24 cellular contexts compared by ENCODE assay signal in the genomic region with DNA sequence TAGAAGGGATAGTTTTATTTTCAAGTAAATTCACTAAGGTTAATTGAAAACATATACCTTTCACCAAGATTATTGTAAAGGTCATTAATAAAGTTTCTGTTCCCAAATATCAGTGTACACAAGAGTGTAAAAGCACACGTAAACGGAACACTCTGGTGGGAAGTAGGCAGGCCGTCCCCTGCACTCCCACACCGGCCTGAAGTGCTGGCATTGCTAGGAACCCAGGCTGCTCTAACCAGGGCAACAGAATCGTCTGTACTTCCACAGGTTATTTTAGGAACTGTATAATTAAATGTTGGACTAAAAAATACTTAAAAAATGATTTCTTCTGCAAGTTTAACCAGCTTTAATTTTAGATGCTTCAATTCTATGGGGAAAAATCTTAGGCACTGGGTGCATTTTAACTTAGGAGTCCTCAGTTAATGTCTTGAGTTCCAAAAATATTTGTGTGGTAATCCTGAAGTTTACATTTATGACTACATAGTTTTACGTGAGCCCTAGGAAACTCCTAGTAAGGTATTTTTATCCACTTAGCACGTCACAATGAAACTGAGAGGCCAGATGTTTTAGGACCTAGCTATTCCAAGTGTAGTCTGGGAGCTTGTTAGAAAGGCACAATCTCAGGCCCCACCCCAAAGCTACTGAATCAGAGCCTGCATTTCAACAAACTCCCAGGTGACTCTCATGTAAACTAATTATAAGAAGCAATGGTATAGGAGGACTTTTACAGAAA. TPM values are rescaled to one million over a fixed set of nuclear protein-coding genes. Genes with fewer than 3 reads are reported as not detected.
DNase-seq lines count a peak whose midpoint lies in the region; ATAC-seq and TF ChIP-seq lines count a peak whose summit lies in the region.
"Had no signal": no experiment of that assay in that cellular context is flagged by ENCODE, and none has a peak within 500 bp of the region (broad histone marks: within the 10 kb centered on the region; RNA-seq: fewer than 3 reads in every experiment).

No MANE protein-coding gene starts in this region.

- no peaks in the 10 kb centered on the region for H3K9me3 Mint-ChIP-seq in nephron progenitor cell
- no peaks in the 10 kb centered on the region for H3K9me3 Mint-ChIP-seq in activated CD4-positive, alpha-beta memory T cell treated with anti-CD3 and anti-CD28 coated beads, Interleukin-2, amount 10 ng/mL, durations not matched to agents 7 days and 5 days
- H3K9me3 Mint-ChIP-seq: CD14-positive monocyte, HFFc6, naive B cell had no signal

- H3K9me1 ChIP-seq in IMR-90 (ENCODE audit: insufficient read depth, low read length), result peaks cover 2% of the 10 kb centered on the region; the same call in 1 of the 2 replicates

- CTCF ChIA-PET in BJ (lab: Yijun Ruan, JAX) (interaction anchor here (0.7 to 0.9 kb wide), 4 partner anchors 13 to 27 kb away, joined by 3 to 4 read pairs (median 3); no protein-coding TSS in a partner anchor), IMR-90 (lab: Yijun Ruan, JAX) (interaction anchor here (0.6 kb wide), 1 partner anchor 25 kb away, joined by 7 read pairs; no protein-coding TSS in a partner anchor)
- CTCF ChIA-PET in activated CD4-positive, alpha-beta memory T cell treated with anti-CD3 and anti-CD28 coated beads, Interleukin-2, amount 10 ng/mL, durations not matched to agents 7 days and 5 days (lab: Charles Lee), result interaction anchor here (0.7 to 1.5 kb wide), 2 partner anchors 27 to 226 kb away, joined by 5 to 6 read pairs; no protein-coding TSS in a partner anchor

- H2AK5ac ChIP-seq in IMR-90 (ENCODE audit: low read depth, low read length), result no peak overlapping the region

- no peak overlapping the region for H3K23ac ChIP-seq in IMR-90 (ENCODE audit: low read depth, low read length)

- H3K27me3 ChIP-seq in BJ (ENCODE audit: control insufficient read depth, insufficient read depth, low read length) (no peaks in the 10 kb centered on the region), IMR-90 (ENCODE audit: control insufficient read depth, insufficient read depth, low read length) (no peaks in the 10 kb centered on the region)

- H2BK5ac ChIP-seq in IMR-90 (ENCODE audit: low read depth, low read length, poor library complexity, severe bottlenecking), result no peak overlapping the region

- no peak overlapping the region for H4K5ac ChIP-seq in IMR-90 (ENCODE audit: low read depth, low read length)

- H3K4me3 ChIP-seq in BJ (ENCODE audit: low read depth, low read length), result no peak overlapping the region
- no peak overlapping the region for H3K4me3 ChIP-seq in IMR-90 (ENCODE audit: insufficient read depth, low read depth, low read length)
- H3K4me3 ChIP-seq: SK-N-MC had no signal

- H3K4me2 ChIP-seq in IMR-90 (ENCODE audit: low read depth, low read length), result no peak overlapping the region

- peaks cover 3% of the 10 kb centered on the region for H3K4me1 ChIP-seq in IMR-90 (ENCODE audit: control insufficient read depth, insufficient read depth, low read length)

- H3K36me3 ChIP-seq in BJ (ENCODE audit: control insufficient read depth, insufficient read depth, low read length), result peaks cover 3% of the 10 kb centered on the region
- H3K36me3 ChIP-seq in IMR-90 (ENCODE audit: control insufficient read depth, insufficient read depth, low read length), result peaks cover 27% of the 10 kb centered on the region

- 100% methylated on average over 2 of the region's 7 CpGs; no CpG with 5 or more reads in 1 of the 2 experiments for WGBS in IMR-90 (ENCODE audit: extremely low coverage in 2 of 2, insufficient read length in 1 of 2), 2 experiments

- H4K91ac ChIP-seq in IMR-90 (ENCODE audit: insufficient read depth, low read depth, low read length), result no peak overlapping the region

- peak overlapping the region; percentile 32 for H3K27ac Mint-ChIP-seq in nephron progenitor cell
- no peak overlapping the region for H3K27ac Mint-ChIP-seq in activated CD4-positive, alpha-beta memory T cell treated with anti-CD3 and anti-CD28 coated beads, Interleukin-2, amount 10 ng/mL, durations not matched to agents 7 days and 5 days
- H3K27ac Mint-ChIP-seq: HFFc6, naive B cell had no signal

- H3K14ac ChIP-seq in IMR-90 (replicated peaks; ENCODE audit: low read depth, low read length), result no peak overlapping the region

- no peak overlapping the region for H3K18ac ChIP-seq in IMR-90 (ENCODE audit: low read depth, low read length)

- H3K27me3 Mint-ChIP-seq in nephron progenitor cell (ENCODE audit: low read depth, poor library complexity), result no peaks in the 10 kb centered on the region
- H3K27me3 Mint-ChIP-seq in activated CD4-positive, alpha-beta memory T cell treated with anti-CD3 and anti-CD28 coated beads, Interleukin-2, amount 10 ng/mL, durations not matched to agents 7 days and 5 days, result no peaks in the 10 kb centered on the region
- H3K27me3 Mint-ChIP-seq: naive B cell had no signal

- no TSS peak for BruUV-seq in IMR-90 (replicated peaks; lab: Mats Ljungman, UMichigan)

- H3K56ac ChIP-seq in IMR-90 (ENCODE audit: extremely low read depth, insufficient read depth, low read length), result no peak overlapping the region

- peaks cover 57% of the 10 kb centered on the region for H3K36me3 Mint-ChIP-seq in nephron progenitor cell (ENCODE audit: low read depth)
- H3K36me3 Mint-ChIP-seq in activated CD4-positive, alpha-beta memory T cell treated with anti-CD3 and anti-CD28 coated beads, Interleukin-2, amount 10 ng/mL, durations not matched to agents 7 days and 5 days (ENCODE audit: low read depth), result peaks cover 12% of the 10 kb centered on the region
- H3K36me3 Mint-ChIP-seq: naive B cell had no signal

- no peak for TF ChIP-seq POLR2A in IMR-90 (IDR thresholded peaks at IDR 0.05; ENCODE audit: low read depth, low read length)

- ATAC-seq in IMR-90 (ENCODE audit: low read depth) (peak; percentile 89), HG02981 (IDR thresholded peaks at IDR 0.05; ENCODE audit: unreplicated experiment) (no peak), HG03095 (IDR thresholded peaks at IDR 0.05; ENCODE audit: unreplicated experiment) (no peak)
- ATAC-seq: esophagus mucosa, right cardiac atrium had no signal

- H4K20me1 ChIP-seq in IMR-90 (ENCODE audit: insufficient read depth, low read length), result no peaks in the 10 kb centered on the region; the same call in 1 of the 2 replicates

- no peak overlapping the region for H2AK9ac ChIP-seq in IMR-90 (replicated peaks; ENCODE audit: low read depth, low read length, poor library complexity)

- TF ChIP-seq CTCF in BJ (IDR thresholded peaks at IDR 0.05; ENCODE audit: insufficient read depth, low read depth, low read length), result no peak
- TF ChIP-seq CTCF in IMR-90 (conservative IDR thresholded peaks at IDR 0.05; ENCODE audit: low read depth, low read length), result no peak
- TF ChIP-seq CTCF in nephron progenitor cell (IDR thresholded peaks at IDR 0.05), result no peak

- no peak overlapping the region for H4K8ac ChIP-seq in IMR-90 (ENCODE audit: low read depth in 2 of 2, low read length in 2 of 2)

- H3K4ac ChIP-seq in IMR-90 (ENCODE audit: low read depth, low read length), result no peak overlapping the region

- H3K9me3 ChIP-seq in IMR-90 (ENCODE audit: control insufficient read depth, insufficient read depth, low read length), result no peaks in the 10 kb centered on the region

- H2BK20ac ChIP-seq in IMR-90 (ENCODE audit: low read depth, low read length), result no peak overlapping the region

- peaks cover 7 to 17% of the 10 kb centered on the region in 2 experiments; a peak in 3 of 4 replicates for H3K79me1 ChIP-seq in IMR-90 (ENCODE audit: low read depth in 1 of 2, low read length in 2 of 2)

- no peak overlapping the region for H3K9ac ChIP-seq in IMR-90 (ENCODE audit: low read depth, low read length)

- H2BK120ac ChIP-seq in IMR-90 (ENCODE audit: low read depth, low read length), result no peak overlapping the region

- peaks cover 4% of the 10 kb centered on the region for H3K4me1 Mint-ChIP-seq in nephron progenitor cell
- no peaks in the 10 kb centered on the region for H3K4me1 Mint-ChIP-seq in activated CD4-positive, alpha-beta memory T cell treated with anti-CD3 and anti-CD28 coated beads, Interleukin-2, amount 10 ng/mL, durations not matched to agents 7 days and 5 days
- H3K4me1 Mint-ChIP-seq: naive B cell had no signal

- DNase-seq in BJ (ENCODE audit: low read depth), result peak; percentile 46
- DNase-seq in IMR-90, result peak; percentile 87
- DNase-seq in dedifferentiated amniotic fluid mesenchymal stem cell (ENCODE audit: extremely low spot score), result peak; percentile 22
- no peak for DNase-seq in nephron progenitor cell
- no peak for DNase-seq in activated CD4-positive, alpha-beta memory T cell treated with anti-CD3 and anti-CD28 coated beads, Interleukin-2, amount 10 ng/mL, durations not matched to agents 7 days and 5 days
- DNase-seq in NCI-H2029 treated with DMSO at 0.1 percent for 48 hours (lab: John Stamatoyannopoulos, UW), result no peak
- DNase-seq: activated CD4-positive, alpha-beta T cell treated with anti-CD3 and anti-CD28 coated beads for 4 hours; activated naive CD4-positive, alpha-beta T cell treated with anti-CD3 and anti-CD28 coated beads, Interleukin-2, amount 50 U/mL, for 16 hours; effector CD8-positive, alpha-beta T cell; HFFc6; kidney; naive B cell; NCI-H1092 treated with DMSO at 0.1 percent for 48 hours; NCI-H2029; NCI-H524; right cardiac atrium; RPMI8226; stimulated activated CD4-positive, alpha-beta T cell treated with anti-CD3 and anti-CD28 coated beads, Interleukin-15, amount 100 ng/mL, for 24 hours; T-helper 2 cell had no signal

- no peak overlapping the region for H2BK15ac ChIP-seq in IMR-90 (ENCODE audit: low read depth, low read length)

- TF ChIP-seq RAD21 in IMR-90 (IDR thresholded peaks at IDR 0.05; ENCODE audit: low read length), result no peak

- in situ Hi-C loops in IMR-90 (cut with MboI; ENCODE audit: low sequenced_read_pairs), result no loop called here

- intact Hi-C loops in IMR-90 (cut with micrococcal nuclease), result no loop called here

- POLR2A ChIA-PET in BJ (lab: Charles Lee), result interaction anchor here (0.6 kb wide), 1 partner anchor 1406 kb away, joined by 3 read pairs; no protein-coding TSS in a partner anchor
- POLR2A ChIA-PET in IMR-90 (lab: Charles Lee; ENCODE audit: unreplicated experiment), result no interaction called here
- POLR2A ChIA-PET in activated CD4-positive, alpha-beta memory T cell treated with anti-CD3 and anti-CD28 coated beads, Interleukin-2, amount 10 ng/mL, durations not matched to agents 7 days and 5 days (lab: Charles Lee), result no interaction called here

- H3K4me3 Mint-ChIP-seq in nephron progenitor cell, result no peak overlapping the region
- H3K4me3 Mint-ChIP-seq in activated CD4-positive, alpha-beta memory T cell treated with anti-CD3 and anti-CD28 coated beads, Interleukin-2, amount 10 ng/mL, durations not matched to agents 7 days and 5 days, result no peak overlapping the region
- H3K4me3 Mint-ChIP-seq: CD14-positive monocyte, HFFc6, naive B cell had no signal

- H3K27ac ChIP-seq in IMR-90 (ENCODE audit: insufficient read depth, low read length), result peak overlapping the region; percentile 52; the same call in 1 of the 2 replicates
- H3K27ac ChIP-seq: SK-N-MC had no signal

- H2AFZ ChIP-seq in IMR-90 (replicated peaks; ENCODE audit: low read length, poor library complexity), result no peak overlapping the region

- dilution Hi-C loops in IMR-90 (cut with HindIII; ENCODE audit: low sequenced_read_pairs, unreplicated experiment), result no loop called here

RNA-seq across cellular contexts. Expression of a gene that starts 31.2 kb away (rescaled TPM):
- polyA plus RNA-seq in BJ (2011; rRNA removed) (7.3 and 13.2 TPM in 2 replicates), IMR-90 (2012; rRNA removed) (9.6 and 11.2 TPM in 2 replicates)
- 7.9 and 13.6 TPM in 2 replicates for polyA minus RNA-seq in BJ (2011; rRNA and poly(A)+ RNA removed)
- 13.4 and 26.1 TPM in 2 replicates for total RNA-seq in IMR-90 (2012; rRNA removed)
- 2.9 and 4.4 TPM in 2 replicates for polyA plus RNA-seq in IMR-90 (2012; cell fraction: cytosol; rRNA removed)
- polyA plus RNA-seq in IMR-90 (2012; cell fraction: nucleus; rRNA removed; ENCODE audit: low replicate concordance), result 5.9 and 30.5 TPM in 2 replicates
- 10 to 100 TPM; 25.7 to 28.0 TPM for total RNA-seq in activated CD4-positive, alpha-beta memory T cell treated with anti-CD3 and anti-CD28 coated beads, Interleukin-2, amount 10 ng/mL, durations not matched to agents 7 days and 5 days

Comparison
In these comparisons a context has a peak if more than half of its experiments do, and no peak if none do; other contexts are left out.
1. DNase-seq: peak in BJ (single experiment), IMR-90 (single experiment) and dedifferentiated amniotic fluid mesenchymal stem cell (single experiment); none in nephron progenitor cell (single experiment), activated CD4-positive, alpha-beta memory T cell treated with anti-CD3 and anti-CD28 coated beads, Interleukin-2, amount 10 ng/mL, durations not matched to agents 7 days and 5 days (single experiment) and NCI-H2029 treated with DMSO at 0.1 percent for 48 hours (single experiment).